ENCODE assay signal across 16 cellular contexts in genomic region chr15:31382693-31383005, GRCh38. TPM values are rescaled to one million over a fixed set of nuclear protein-coding genes. Genes with fewer than 3 reads are reported as not detected.
DNase-seq lines count a peak whose midpoint lies in the region; ATAC-seq and TF ChIP-seq lines count a peak whose summit lies in the region.
"Had no signal": no experiment of that assay in that cellular context is flagged by ENCODE, and none has a peak within 500 bp of the region (broad histone marks: within the 10 kb centered on the region; RNA-seq: fewer than 3 reads in every experiment).

No MANE protein-coding gene starts in this region.

- CTCF ChIA-PET in activated CD4-positive, alpha-beta T cell treated with anti-CD3 and anti-CD28 coated beads, Interleukin-2, amount 10 ng/mL, durations not matched to agents 7 days and 5 days (lab: Charles Lee) = interaction anchor here (0.6 to 2.1 kb wide), 8 partner anchors 12 to 181 kb away, joined by 3 to 9 read pairs (median 4); no protein-coding TSS in a partner anchor

- no peak for DNase-seq in activated CD4-positive, alpha-beta T cell treated with anti-CD3 and anti-CD28 coated beads, Interleukin-2, amount 10 ng/mL, durations not matched to agents 7 days and 5 days
- no peak for DNase-seq in activated CD4-positive, alpha-beta T cell treated with anti-CD3 and anti-CD28 coated beads, Interleukin-2, amount 50 U/mL, for 1 hour
- DNase-seq in D341Med (ENCODE audit: low spot score) (peak; percentile 17), left ventricle myocardium inferior (peak; percentile 11), neural crest cell (ENCODE audit: low read depth, low spot score) (no peak), DMS79 treated with DMSO at 0.1 percent for 48 hours (lab: John Stamatoyannopoulos, UW) (no peak), HPDE6-E6E7 (ENCODE audit: extremely low spot score) (no peak)
- DNase-seq: activated naive CD4-positive, alpha-beta T cell; NCI-H1092 treated with DMSO at 0.1 percent for 48 hours; NCI-H69 had no signal

- peak overlapping the region; percentile 5 for H3K27ac Mint-ChIP-seq in activated CD4-positive, alpha-beta T cell treated with anti-CD3 and anti-CD28 coated beads, Interleukin-2, amount 10 ng/mL, durations not matched to agents 7 days and 5 days
- peak overlapping the region; percentile 27 for H3K27ac Mint-ChIP-seq in neural crest cell (ENCODE audit: unreplicated experiment)

- H3K36me3 ChIP-seq in left ventricle myocardium inferior = peaks cover 42% of the 10 kb centered on the region
- H3K36me3 ChIP-seq: ovary had no signal

- no peak for ATAC-seq in HG03135 (IDR thresholded peaks at IDR 0.05; ENCODE audit: unreplicated experiment)

- H3K4me1 Mint-ChIP-seq in activated CD4-positive, alpha-beta T cell treated with anti-CD3 and anti-CD28 coated beads, Interleukin-2, amount 10 ng/mL, durations not matched to agents 7 days and 5 days = peaks cover 58% of the 10 kb centered on the region
- peaks cover 4% of the 10 kb centered on the region for H3K4me1 Mint-ChIP-seq in neural crest cell

- intact Hi-C loops in left ventricle myocardium inferior (cut with micrococcal nuclease) = no loop called here

- H3K27me3 Mint-ChIP-seq in activated CD4-positive, alpha-beta T cell treated with anti-CD3 and anti-CD28 coated beads, Interleukin-2, amount 10 ng/mL, durations not matched to agents 7 days and 5 days = no peaks in the 10 kb centered on the region
- no peaks in the 10 kb centered on the region for H3K27me3 Mint-ChIP-seq in neural crest cell (ENCODE audit: low read depth)

- H3K4me3 Mint-ChIP-seq in activated CD4-positive, alpha-beta T cell treated with anti-CD3 and anti-CD28 coated beads, Interleukin-2, amount 10 ng/mL, durations not matched to agents 7 days and 5 days = no peak overlapping the region
- H3K4me3 Mint-ChIP-seq in neural crest cell = no peak overlapping the region

- peaks cover 9% of the 10 kb centered on the region for H3K9me3 Mint-ChIP-seq in activated CD4-positive, alpha-beta T cell treated with anti-CD3 and anti-CD28 coated beads, Interleukin-2, amount 10 ng/mL, durations not matched to agents 7 days and 5 days
- no peaks in the 10 kb centered on the region for H3K9me3 Mint-ChIP-seq in neural crest cell

- H3K27ac ChIP-seq in left ventricle myocardium inferior (replicated peaks) = peak overlapping the region; percentile 81
- H3K27ac ChIP-seq: ovary, tibial artery had no signal

- H3K9me3 ChIP-seq in left ventricle myocardium inferior (replicated peaks) = no peaks in the 10 kb centered on the region
- H3K9me3 ChIP-seq: ovary, tibial artery had no signal

- no peak overlapping the region for H3K4me3 ChIP-seq in left ventricle myocardium inferior
- H3K4me3 ChIP-seq: BLaER1 treated with 17β-estradiol and CSF1 and Interleukin-3, amounts not matched to agents 10 nM and 100 nM; K562; ovary; skin epidermis; tibial artery had no signal

- H3K36me3 Mint-ChIP-seq in activated CD4-positive, alpha-beta T cell treated with anti-CD3 and anti-CD28 coated beads, Interleukin-2, amount 10 ng/mL, durations not matched to agents 7 days and 5 days (ENCODE audit: low read depth) = peaks cover 62% of the 10 kb centered on the region
- peaks cover 14% of the 10 kb centered on the region for H3K36me3 Mint-ChIP-seq in neural crest cell (ENCODE audit: low read depth)

- H3K27me3 ChIP-seq in left ventricle myocardium inferior (ENCODE audit: low read depth) = no peaks in the 10 kb centered on the region
- H3K27me3 ChIP-seq: BLaER1 treated with 17β-estradiol and CSF1 and Interleukin-3, amounts not matched to agents 10 nM and 100 nM; ovary; tibial artery had no signal

- POLR2A ChIA-PET in activated CD4-positive, alpha-beta T cell treated with anti-CD3 and anti-CD28 coated beads, Interleukin-2, amount 10 ng/mL, durations not matched to agents 7 days and 5 days (lab: Charles Lee) = no interaction called here

- TF ChIP-seq CTCF in left ventricle myocardium inferior (IDR thresholded peaks at IDR 0.05; ENCODE audit: borderline replicate concordance) (no peak), neural crest cell (conservative IDR thresholded peaks at IDR 0.05) (no peak)

- H3K4me1 ChIP-seq in left ventricle myocardium inferior = peaks cover 57% of the 10 kb centered on the region

RNA-seq across cellular contexts. Expression of gene KLF13, which starts 56.0 kb away (rescaled TPM):
- 100 to 1,000 TPM; 235 to 264 TPM for total RNA-seq in activated CD4-positive, alpha-beta T cell treated with anti-CD3 and anti-CD28 coated beads, Interleukin-2, amount 10 ng/mL, durations not matched to agents 7 days and 5 days
- total RNA-seq in left ventricle myocardium inferior (62.3 TPM), neural crest cell (43.3 and 44.6 TPM in 2 replicates)

Comparison
In these comparisons a context has a peak if more than half of its experiments do, and no peak if none do; other contexts are left out.
1. DNase-seq: peak in D341Med (single experiment) and left ventricle myocardium inferior (single experiment); none in activated CD4-positive, alpha-beta T cell treated with anti-CD3 and anti-CD28 coated beads, Interleukin-2, amount 10 ng/mL, durations not matched to agents 7 days and 5 days (single experiment), activated CD4-positive, alpha-beta T cell treated with anti-CD3 and anti-CD28 coated beads, Interleukin-2, amount 50 U/mL, for 1 hour (single experiment), neural crest cell (single experiment), DMS79 treated with DMSO at 0.1 percent for 48 hours (single experiment) and HPDE6-E6E7 (single experiment).